ENCODE assay signal across 8 cellular contexts in genomic region chr3:195441971-195442572, GRCh38. TPM values are rescaled to one million over a fixed set of nuclear protein-coding genes. Genes with fewer than 3 reads are reported as not detected.
DNase-seq lines count a peak whose midpoint lies in the region; ATAC-seq and TF ChIP-seq lines count a peak whose summit lies in the region.

No MANE protein-coding gene starts in this region.

- no peaks in the 10 kb centered on the region for H3K36me3 ChIP-seq in muscle layer of duodenum (ENCODE audit: control insufficient read depth in 1 of 2, insufficient read depth in 2 of 2, low read length in 2 of 2)

- peak; percentile 65 for DNase-seq in DMS53 (lab: John Stamatoyannopoulos, UW)
- DNase-seq in DMS53 treated with DMSO at 0.1 percent for 48 hours (lab: John Stamatoyannopoulos, UW; ENCODE audit: unreplicated experiment), result no peak
- peak; percentile 87 for DNase-seq in NOMO-1 treated with DMSO at 0.1 percent for 48 hours (lab: John Stamatoyannopoulos, UW; ENCODE audit: unreplicated experiment)
- DNase-seq in activated T-cell treated with anti-CD3 and anti-CD28 coated beads for 4 hours, result peak; percentile 35
- no peak for DNase-seq in epithelial cell of proximal tubule (ENCODE audit: low read depth)
- peak; percentile 12 for DNase-seq in stimulated activated CD8-positive, alpha-beta memory T cell treated with anti-CD3 and anti-CD28 coated beads, Interleukin-7, amount 100 ng/mL, for 24 hours (ENCODE audit: low read depth)

- H3K9me3 ChIP-seq in muscle layer of duodenum (ENCODE audit: control insufficient read depth in 1 of 2, low read length in 2 of 2), result no peaks in the 10 kb centered on the region

- ATAC-seq in HG02981 (IDR thresholded peaks at IDR 0.05; ENCODE audit: unreplicated experiment), result peak; percentile 0

- TF ChIP-seq CTCF in epithelial cell of proximal tubule (conservative IDR thresholded peaks at IDR 0.05; ENCODE audit: low read depth, low read length), result no peak

- no peaks in the 10 kb centered on the region for H3K27me3 ChIP-seq in muscle layer of duodenum (ENCODE audit: low read depth, low read length)

- H3K4me1 ChIP-seq in muscle layer of duodenum (ENCODE audit: control insufficient read depth in 1 of 2, insufficient read depth in 2 of 2, low read length in 2 of 2), result peaks cover 9 to 19% of the 10 kb centered on the region in 2 donors

- H3K4me3 ChIP-seq in epithelial cell of proximal tubule (ENCODE audit: low read depth, low read length) (peak overlapping the region; percentile 95), muscle layer of duodenum (ENCODE audit: low read depth in 1 of 2, low read length in 2 of 2) (peak overlapping the region; percentile 80 to 96)

- H3K27ac ChIP-seq in muscle layer of duodenum (ENCODE audit: low read length), result peak overlapping the region; percentile 92

RNA-seq across cellular contexts. Expression of gene ACAP2, which starts 0.7 kb away (rescaled TPM):
- total RNA-seq in epithelial cell of proximal tubule, result 19.9 and 26.2 TPM in 2 replicates

Comparison
In these comparisons a context has a peak if more than half of its experiments do, and no peak if none do; other contexts are left out.
1. DNase-seq: peak in DMS53 (single experiment), NOMO-1 treated with DMSO at 0.1 percent for 48 hours (single experiment), activated T-cell treated with anti-CD3 and anti-CD28 coated beads for 4 hours (single experiment) and stimulated activated CD8-positive, alpha-beta memory T cell treated with anti-CD3 and anti-CD28 coated beads, Interleukin-7, amount 100 ng/mL, for 24 hours (single experiment); none in DMS53 treated with DMSO at 0.1 percent for 48 hours (single experiment) and epithelial cell of proximal tubule (single experiment).